ENCODE assay signal across 20 cellular contexts in genomic region chr2:232521098-232521497, GRCh38. TPM values are rescaled to one million over a fixed set of nuclear protein-coding genes. Genes with fewer than 3 reads are reported as not detected.
A peak's percentile ranks its signal among the peaks of the same experiment; 100 is the strongest.
DNase-seq lines count a peak whose midpoint lies in the region; ATAC-seq, FAIRE-seq and TF ChIP-seq lines count a peak whose summit lies in the region.
"Had no signal": no experiment of that assay in that cellular context is flagged by ENCODE, and none has a peak within 500 bp of the region (broad histone marks: within the 10 kb centered on the region; RNA-seq: fewer than 3 reads in every experiment).

No MANE protein-coding gene starts in this region.

- TF ChIP-seq CTCF in CD8-positive, alpha-beta T cell (IDR thresholded peaks at IDR 0.05) = no peak
- TF ChIP-seq CTCF in H1 (IDR thresholded peaks at IDR 0.05; ENCODE audit: control extremely low read depth in 1 of 3, insufficient read depth in 1 of 3, low read depth in 1 of 3, low read length in 3 of 3) = no peak

- no peak overlapping the region for H3K14ac ChIP-seq in H1 (ENCODE audit: insufficient read length)
- peak overlapping the region; percentile 4 for H3K14ac ChIP-seq in neuronal stem cell (ENCODE audit: low read length)

- TF ChIP-seq EP300 in H1 (IDR thresholded peaks at IDR 0.05; ENCODE audit: borderline replicate concordance in 1 of 2, low read depth in 2 of 2, low read length in 2 of 2) = no peak

- peaks cover 25% of the 10 kb centered on the region for H3K27me3 ChIP-seq in CD8-positive, alpha-beta T cell (ENCODE audit: insufficient read depth, low read length)
- H3K27me3 ChIP-seq in H1 (replicated peaks in 1 of 4; ENCODE audit: control insufficient read depth in 3 of 4, extremely low read depth in 1 of 4, insufficient read depth in 3 of 4, low read length in 3 of 4) (peaks cover 19 to 43% (median 37%) of the 10 kb centered on the region in 4 experiments), neuronal stem cell (ENCODE audit: control insufficient read depth in 3 of 3, insufficient read depth in 3 of 3, low read depth in 1 of 3, low read length in 3 of 3) (peaks cover 17 to 79% (median 33%) of the 10 kb centered on the region in 3 experiments)

- H4K20me1 ChIP-seq in H1 (replicated peaks in 1 of 2; ENCODE audit: control insufficient read depth in 1 of 2, insufficient read depth in 2 of 2, low read length in 2 of 2) = peaks cover 3 to 4% of the 10 kb centered on the region in 2 experiments

- no peak for DNase-seq in CD8-positive, alpha-beta T cell
- DNase-seq in T-helper 17 cell = no peak
- no peak for DNase-seq in H1 (ENCODE audit: low read depth in 1 of 2, low spot score in 2 of 2)
- DNase-seq in neuronal stem cell (ENCODE audit: low spot score) = no peak
- no peak for DNase-seq in frontal cortex (ENCODE audit: low spot score in 2 of 2)
- no peak for DNase-seq in HuH-7 (ENCODE audit: low spot score)
- DNase-seq: BE2C; C1 segment of cervical spinal cord; Caco-2; CD4-positive, CD25-positive, alpha-beta regulatory T cell; GM23248; HFFc6 had no signal

- H2BK15ac ChIP-seq in H1 (ENCODE audit: low read length) (0 out of 2 replicates have a peak overlapping the region, but pooled peaks have one; percentile 31), neuronal stem cell (ENCODE audit: low read length) (no peak overlapping the region)

- H3K18ac ChIP-seq in H1 (ENCODE audit: extremely low read depth, low read length) (no peak overlapping the region), neuronal stem cell (ENCODE audit: low read length) (peak overlapping the region; percentile 12)

- TF ChIP-seq POLR2A in H1 (IDR thresholded peaks at IDR 0.05; ENCODE audit: control extremely low read depth in 1 of 2, low read depth in 2 of 2, low read length in 2 of 2) = no peak

- no peak overlapping the region for H3K27ac Mint-ChIP-seq in CD8-positive, alpha-beta T cell
- no peak overlapping the region for H3K27ac Mint-ChIP-seq in T-helper 17 cell
- H3K27ac Mint-ChIP-seq: CD4-positive, CD25-positive, alpha-beta regulatory T cell; HFFc6 had no signal

- no peak for ATAC-seq in CD8-positive, alpha-beta T cell
- ATAC-seq in T-helper 17 cell (no peak), GM21526 (IDR thresholded peaks at IDR 0.05; ENCODE audit: low FRiP score, unreplicated experiment) (no peak)

- peaks cover 44% of the 10 kb centered on the region for H3K27me3 Mint-ChIP-seq in CD8-positive, alpha-beta T cell (ENCODE audit: low read depth)
- H3K27me3 Mint-ChIP-seq in T-helper 17 cell = peaks cover 37% of the 10 kb centered on the region

- H3K9ac ChIP-seq in H1 (replicated peaks in 1 of 4; ENCODE audit: extremely low read depth in 1 of 4, low read depth in 3 of 4, low read length in 3 of 4) (no peak overlapping the region), neuronal stem cell (ENCODE audit: low read depth, low read length, poor library complexity) (peak overlapping the region; percentile 1)
- H3K9ac ChIP-seq: GM23248 had no signal

- H3K36me3 ChIP-seq in CD8-positive, alpha-beta T cell (ENCODE audit: insufficient read depth, low read length) = no peaks in the 10 kb centered on the region
- H3K36me3 ChIP-seq in H1 (ENCODE audit: control insufficient read depth in 2 of 4, insufficient read depth in 4 of 4, low read length in 3 of 4) = no peaks in the 10 kb centered on the region
- H3K36me3 ChIP-seq in neuronal stem cell (replicated peaks in 1 of 2; ENCODE audit: control insufficient read depth in 2 of 2, insufficient read depth in 2 of 2, low read length in 2 of 2) = no peaks in the 10 kb centered on the region
- H3K36me3 ChIP-seq: BE2C had no signal

- H2AFZ ChIP-seq in H1 (ENCODE audit: low read length) = no peak overlapping the region
- no peak overlapping the region for H2AFZ ChIP-seq in neuronal stem cell (ENCODE audit: low read length)
- H2AFZ ChIP-seq: GM23248 had no signal

- H4K8ac ChIP-seq in H1 (ENCODE audit: extremely low read depth, insufficient read depth, low read length) = no peak overlapping the region
- H4K8ac ChIP-seq in neuronal stem cell (ENCODE audit: low read depth, low read length) = no peak overlapping the region

- no peaks in the 10 kb centered on the region for H3K9me3 ChIP-seq in CD8-positive, alpha-beta T cell (ENCODE audit: low read length)
- H3K9me3 ChIP-seq in T-helper 17 cell (ENCODE audit: control insufficient read depth, low read length, poor library complexity, severe bottlenecking) (no peaks in the 10 kb centered on the region), H1 (ENCODE audit: insufficient read depth in 2 of 2, low read depth in 1 of 2, low read length in 1 of 2) (no peaks in the 10 kb centered on the region), neuronal stem cell (replicated peaks in 1 of 2; ENCODE audit: control insufficient read depth in 2 of 2, insufficient read depth in 1 of 2, low read depth in 1 of 2, low read length in 2 of 2) (no peaks in the 10 kb centered on the region)
- H3K9me3 ChIP-seq: BE2C, Caco-2 had no signal

- H2AK5ac ChIP-seq in H1 (ENCODE audit: low read depth, low read length) = no peak overlapping the region; the same call in 1 of the 2 replicates
- peak overlapping the region; percentile 2 for H2AK5ac ChIP-seq in neuronal stem cell (ENCODE audit: low read depth, low read length)

- TF ChIP-seq RAD21 in H1 (IDR thresholded peaks at IDR 0.05 in 1 of 2, conservative IDR thresholded peaks at IDR 0.05 in 1 of 2; ENCODE audit: low read depth in 2 of 2, low read length in 2 of 2) = no peak

- CTCF ChIA-PET in CD8-positive, alpha-beta T cell (lab: Charles Lee) = interaction anchor here (0.9 to 2.1 kb wide), 5 partner anchors 22 to 596 kb away, joined by 3 to 7 read pairs (median 4); no protein-coding TSS in a partner anchor
- CTCF ChIA-PET in H1 (lab: Charles Lee; ENCODE audit: partially characterized antibody) = interaction anchor here (0.6 to 10.6 kb wide), 42 partner anchors 10 to 928 kb away, joined by 3 to 176 read pairs (median 5); partner anchors contain the start of genes ALPI and CHRNG

- FAIRE-seq in H1 (lab: Jason Lieb, UNC) (no peak), frontal cortex (lab: Jason Lieb, UNC) (no peak)
- FAIRE-seq: D721Med, G401.6, GM12891, GM19239, H54 had no signal

- H3K23me2 ChIP-seq in H1 (ENCODE audit: low read depth, low read length) = peaks cover 10% of the 10 kb centered on the region; the same call in 1 of the 2 replicates

- no peaks in the 10 kb centered on the region for H3K9me3 Mint-ChIP-seq in CD8-positive, alpha-beta T cell
- H3K9me3 Mint-ChIP-seq: CD4-positive, CD25-positive, alpha-beta regulatory T cell; HFFc6 had no signal

- H3K79me1 ChIP-seq in H1 (ENCODE audit: low read depth, low read length) (no peaks in the 10 kb centered on the region), neuronal stem cell (ENCODE audit: low read depth, low read length) (peaks cover 2% of the 10 kb centered on the region)

- no peak overlapping the region for H3K56ac ChIP-seq in H1 (replicated peaks; ENCODE audit: insufficient read length, low read depth, low read length)

- H3K36me3 Mint-ChIP-seq in CD8-positive, alpha-beta T cell = no peaks in the 10 kb centered on the region
- H3K36me3 Mint-ChIP-seq in T-helper 17 cell (ENCODE audit: low read depth) = no peaks in the 10 kb centered on the region
- H3K36me3 Mint-ChIP-seq: CD4-positive, CD25-positive, alpha-beta regulatory T cell had no signal

- POLR2A ChIA-PET in CD8-positive, alpha-beta T cell (lab: Charles Lee) = no interaction called here
- POLR2A ChIA-PET in H1 (lab: Charles Lee; ENCODE audit: partially characterized antibody) = interaction anchor here (0.5 to 1.7 kb wide), 5 partner anchors 13 to 130 kb away, joined by 3 to 5 read pairs (median 4); partner anchors contain the start of genes EIF4E2 and TIGD1

- peak overlapping the region; percentile 11 for H3K4me3 Mint-ChIP-seq in CD8-positive, alpha-beta T cell
- peak overlapping the region; percentile 64 for H3K4me3 Mint-ChIP-seq in T-helper 17 cell
- H3K4me3 Mint-ChIP-seq: HFFc6 had no signal

- WGBS in H1 (ENCODE audit: extremely low coverage in 1 of 2, insufficient coverage in 1 of 2, insufficient read length in 1 of 2, insufficient replicate concordance in 2 of 2, low coverage in 1 of 2, low lambda C conversion rate in 2 of 2, missing lambda C conversion rate in 1 of 2), 2 experiments = 95% methylated on average over 14 of the region's 14 CpGs; no CpG with 5 or more reads in 1 of the 2 experiments
- WGBS in neuronal stem cell (ENCODE audit: extremely low coverage in 2 of 2, insufficient read length in 2 of 2, insufficient replicate concordance in 1 of 2), 2 donors = no CpG with 5 or more reads among the region's 14 CpGs

- H3K4me1 ChIP-seq in CD8-positive, alpha-beta T cell (ENCODE audit: insufficient read depth, low read length) = peaks cover 18% of the 10 kb centered on the region
- peaks cover 0 to 22% (median 8%) of the 10 kb centered on the region in 4 experiments; a peak in 6 of 7 replicates for H3K4me1 ChIP-seq in H1 (replicated peaks in 1 of 4; ENCODE audit: control insufficient read depth in 3 of 4, insufficient read depth in 4 of 4, low read length in 3 of 4)
- H3K4me1 ChIP-seq in neuronal stem cell (ENCODE audit: control insufficient read depth in 2 of 2, insufficient read depth in 1 of 2, low read depth in 1 of 2, low read length in 2 of 2) = peaks cover 6 to 10% of the 10 kb centered on the region in 2 donors

- H2BK5ac ChIP-seq in H1 (ENCODE audit: low read depth, low read length) (no peak overlapping the region), neuronal stem cell (ENCODE audit: low read length) (no peak overlapping the region)

- no peaks in the 10 kb centered on the region for H3K79me2 ChIP-seq in H1 (ENCODE audit: control insufficient read depth in 1 of 2, insufficient read depth in 2 of 2, low read length in 2 of 2)

- H3K4me2 ChIP-seq in H1 (ENCODE audit: insufficient read depth in 1 of 2, low read depth in 2 of 2, low read length in 2 of 2) = no peak overlapping the region
- no peak overlapping the region for H3K4me2 ChIP-seq in neuronal stem cell (ENCODE audit: insufficient read depth, low read length, poor library complexity, severe bottlenecking)

- intact Hi-C loops in CD8-positive, alpha-beta T cell (cut with DNase I, micrococcal nuclease) = loop anchor here (5.0 kb wide), 2 partner anchors 614 to 669 kb away; no protein-coding TSS in a partner anchor

- no peak overlapping the region for H4K5ac ChIP-seq in H1 (ENCODE audit: insufficient read length, low read depth, low read length)

- peaks cover 9% of the 10 kb centered on the region for H3K4me1 Mint-ChIP-seq in CD8-positive, alpha-beta T cell (ENCODE audit: low read depth)
- peaks cover 4% of the 10 kb centered on the region for H3K4me1 Mint-ChIP-seq in T-helper 17 cell

- peak overlapping the region; percentile 87; the same call in 1 of the 2 replicates for H2BK12ac ChIP-seq in H1 (ENCODE audit: low read depth, low read length)
- H2BK12ac ChIP-seq in neuronal stem cell (ENCODE audit: low read length) = no peak overlapping the region

- no peak overlapping the region for H3K4me3 ChIP-seq in CD8-positive, alpha-beta T cell (ENCODE audit: low read depth, low read length)
- H3K4me3 ChIP-seq in H1 (ENCODE audit: extremely low read depth in 1 of 4, insufficient read depth in 2 of 4, low read depth in 3 of 4, low read length in 4 of 4) = no peak overlapping the region
- H3K4me3 ChIP-seq in neuronal stem cell (ENCODE audit: low read length in 2 of 2) = no peak overlapping the region
- H3K4me3 ChIP-seq: GM23248 had no signal

- H4K91ac ChIP-seq in H1 (replicated peaks; ENCODE audit: insufficient read length, low read length) (no peak overlapping the region), neuronal stem cell (ENCODE audit: low read depth, low read length, poor library complexity) (no peak overlapping the region)

- no peak overlapping the region for H3K4ac ChIP-seq in H1 (replicated peaks; ENCODE audit: insufficient read length, low read depth, low read length)
- no peak overlapping the region for H3K4ac ChIP-seq in neuronal stem cell (ENCODE audit: low read length)

- H2BK120ac ChIP-seq in H1 (replicated peaks; ENCODE audit: low read depth, low read length) (no peak overlapping the region), neuronal stem cell (ENCODE audit: low read depth, low read length) (no peak overlapping the region)

- H3K27ac ChIP-seq in CD8-positive, alpha-beta T cell (ENCODE audit: low read depth, low read length) = no peak overlapping the region
- no peak overlapping the region for H3K27ac ChIP-seq in H1 (ENCODE audit: low read depth, low read length)
- H3K27ac ChIP-seq in neuronal stem cell (replicated peaks; ENCODE audit: low read length) = no peak overlapping the region
- H3K27ac ChIP-seq: GM23248 had no signal

- no peak overlapping the region for H2BK20ac ChIP-seq in H1 (ENCODE audit: low read length)

- no peak overlapping the region for H3K23ac ChIP-seq in H1 (ENCODE audit: insufficient read length)
- no peak overlapping the region for H3K23ac ChIP-seq in neuronal stem cell (ENCODE audit: low read depth, low read length, poor library complexity)

RNA-seq across cellular contexts. Expression of gene PRSS56, which starts 0.9 kb away (rescaled TPM):
- not detected for total RNA-seq in CD8-positive, alpha-beta T cell
- total RNA-seq in T-helper 17 cell (not detected), frontal cortex (under 0.01 TPM)
- not detected in 2 replicates for total RNA-seq in H1 (2021; fragmentation: NEBNext Ultra II Directional; extraction: Animal tissue kit (Norgen Biotek cat#: 25700))
- 0.03 and 0.11 TPM in 2 replicates for polyA plus RNA-seq in H1 (2011; rRNA removed)
- polyA plus RNA-seq in H1 (2011; cell fraction: cytosol; rRNA removed) = 0.09 TPM
- polyA plus RNA-seq in H1 (2011; cell fraction: nucleus; rRNA removed) = 0.14 TPM
- polyA plus RNA-seq in H1 (2012, experiment 1 of 2) = 0.17 TPM in 1 of 4 replicates, not detected in the others
- not detected for polyA plus RNA-seq in H1 (2012, experiment 2 of 2)
- polyA plus RNA-seq in H1 (2013, experiment 1 of 2) = not detected
- not detected for polyA plus RNA-seq in H1 (2013, experiment 2 of 2)
- polyA minus RNA-seq in H1 (2011; rRNA and poly(A)+ RNA removed) = not detected in 2 replicates
- not detected for polyA minus RNA-seq in H1 (2011; cell fraction: cytosol; rRNA and poly(A)+ RNA removed)
- polyA minus RNA-seq in H1 (2011; cell fraction: nucleus; rRNA and poly(A)+ RNA removed) = not detected
- polyA plus RNA-seq in neuronal stem cell (2013, experiment 1 of 2) = not detected
- polyA plus RNA-seq in neuronal stem cell (2013, experiment 2 of 2) = not detected
- total RNA-seq: A172; Caco-2; CD4-positive, CD25-positive, alpha-beta regulatory T cell; GM23248; HFFc6; HT-29 had no signal
- polyA plus RNA-seq: CD4-positive, CD25-positive, alpha-beta regulatory T cell; GM23248 had no signal

RNA-seq across cellular contexts. Expression of gene CHRND, which starts 4.9 kb away (rescaled TPM):
- total RNA-seq in CD8-positive, alpha-beta T cell = not detected
- total RNA-seq in T-helper 17 cell = not detected
- total RNA-seq in H1 (2021; fragmentation: NEBNext Ultra II Directional; extraction: Animal tissue kit (Norgen Biotek cat#: 25700)) = not detected in 2 replicates
- 0.11 and 0.24 TPM in 2 replicates for polyA plus RNA-seq in H1 (2011; rRNA removed)
- 0.21 TPM for polyA plus RNA-seq in H1 (2011; cell fraction: cytosol; rRNA removed)
- 0.40 TPM for polyA plus RNA-seq in H1 (2011; cell fraction: nucleus; rRNA removed)
- polyA plus RNA-seq in H1 (2012, experiment 1 of 2) = 0.09 to 0.27 TPM (median 0.13 TPM) in 3 of 4 replicates, not detected in the other
- 0.35 TPM for polyA plus RNA-seq in H1 (2012, experiment 2 of 2)
- polyA plus RNA-seq in H1 (2013, experiment 1 of 2) = 0.12 TPM
- 0.11 TPM for polyA plus RNA-seq in H1 (2013, experiment 2 of 2)
- 0.06 TPM in 1 of 2 replicates, not detected in the other for polyA minus RNA-seq in H1 (2011; rRNA and poly(A)+ RNA removed)
- not detected for polyA minus RNA-seq in H1 (2011; cell fraction: cytosol; rRNA and poly(A)+ RNA removed)
- polyA minus RNA-seq in H1 (2011; cell fraction: nucleus; rRNA and poly(A)+ RNA removed) = not detected
- polyA plus RNA-seq in neuronal stem cell (2013, experiment 1 of 2) = 0.18 TPM
- 0.14 TPM for polyA plus RNA-seq in neuronal stem cell (2013, experiment 2 of 2)
- not detected for total RNA-seq in frontal cortex
- total RNA-seq: A172; Caco-2; CD4-positive, CD25-positive, alpha-beta regulatory T cell; GM23248; HFFc6; HT-29 had no signal
- polyA plus RNA-seq: CD4-positive, CD25-positive, alpha-beta regulatory T cell; GM23248 had no signal

RNA-seq across cellular contexts. Expression of gene CHRNG, which starts 18.4 kb away (rescaled TPM):
- not detected for total RNA-seq in CD8-positive, alpha-beta T cell
- total RNA-seq in T-helper 17 cell (not detected), frontal cortex (not detected)
- not detected in 2 replicates for total RNA-seq in H1 (2021; fragmentation: NEBNext Ultra II Directional; extraction: Animal tissue kit (Norgen Biotek cat#: 25700))
- polyA plus RNA-seq in H1 (2011; rRNA removed) = 0.05 TPM in 2 replicates
- polyA plus RNA-seq in H1 (2011; cell fraction: cytosol; rRNA removed) = 0.08 TPM
- polyA plus RNA-seq in H1 (2011; cell fraction: nucleus; rRNA removed) = 0.14 TPM
- 0.09 to 0.12 TPM in 2 of 4 replicates, not detected in the others for polyA plus RNA-seq in H1 (2012, experiment 1 of 2)
- not detected for polyA plus RNA-seq in H1 (2012, experiment 2 of 2)
- polyA plus RNA-seq in H1 (2013, experiment 1 of 2) = 0.02 TPM
- polyA plus RNA-seq in H1 (2013, experiment 2 of 2) = not detected
- not detected in 2 replicates for polyA minus RNA-seq in H1 (2011; rRNA and poly(A)+ RNA removed)
- not detected for polyA minus RNA-seq in H1 (2011; cell fraction: cytosol; rRNA and poly(A)+ RNA removed)
- not detected for polyA minus RNA-seq in H1 (2011; cell fraction: nucleus; rRNA and poly(A)+ RNA removed)
- polyA plus RNA-seq in neuronal stem cell (2013, experiment 1 of 2) = not detected
- polyA plus RNA-seq in neuronal stem cell (2013, experiment 2 of 2) = not detected
- total RNA-seq: A172; Caco-2; CD4-positive, CD25-positive, alpha-beta regulatory T cell; GM23248; HFFc6; HT-29 had no signal
- polyA plus RNA-seq: GM23248 had no signal

RNA-seq across cellular contexts. Expression of gene TIGD1, which starts 29.3 kb away (rescaled TPM):
- 10 to 100 TPM; 16.5 to 17.2 TPM for total RNA-seq in CD8-positive, alpha-beta T cell
- total RNA-seq in T-helper 17 cell (10 to 100 TPM; 14.6 to 17.2 TPM), frontal cortex (10.6 TPM)
- 7.9 and 8.3 TPM in 2 replicates for total RNA-seq in H1 (2021; fragmentation: NEBNext Ultra II Directional; extraction: Animal tissue kit (Norgen Biotek cat#: 25700))
- 4.2 and 4.7 TPM in 2 replicates for polyA plus RNA-seq in H1 (2011; rRNA removed)
- polyA plus RNA-seq in H1 (2011; cell fraction: cytosol; rRNA removed) = 6.3 TPM
- polyA plus RNA-seq in H1 (2011; cell fraction: nucleus; rRNA removed) = 7.5 TPM
- 4.8 to 7.0 TPM (median 5.5 TPM) in 4 replicates for polyA plus RNA-seq in H1 (2012, experiment 1 of 2)
- 1.2 TPM for polyA plus RNA-seq in H1 (2012, experiment 2 of 2)
- 8.7 TPM for polyA plus RNA-seq in H1 (2013, experiment 1 of 2)
- polyA plus RNA-seq in H1 (2013, experiment 2 of 2) = 7.2 TPM
- 5.9 and 6.4 TPM in 2 replicates for polyA minus RNA-seq in H1 (2011; rRNA and poly(A)+ RNA removed)
- polyA minus RNA-seq in H1 (2011; cell fraction: cytosol; rRNA and poly(A)+ RNA removed) = 4.4 TPM
- polyA minus RNA-seq in H1 (2011; cell fraction: nucleus; rRNA and poly(A)+ RNA removed) = 25.9 TPM
- polyA plus RNA-seq in neuronal stem cell (2013, experiment 1 of 2) = 10.3 TPM
- 10.3 TPM for polyA plus RNA-seq in neuronal stem cell (2013, experiment 2 of 2)

RNA-seq across cellular contexts. Expression of gene EIF4E2, which starts 29.4 kb away (rescaled TPM):
- total RNA-seq in CD8-positive, alpha-beta T cell = 10 to 100 TPM; 53.8 to 55.2 TPM
- total RNA-seq in T-helper 17 cell = 10 to 100 TPM; 52.1 to 58.8 TPM
- 114 and 116 TPM in 2 replicates for total RNA-seq in H1 (2021; fragmentation: NEBNext Ultra II Directional; extraction: Animal tissue kit (Norgen Biotek cat#: 25700))
- 38.0 and 39.4 TPM in 2 replicates for polyA plus RNA-seq in H1 (2011; rRNA removed)
- 53.4 TPM for polyA plus RNA-seq in H1 (2011; cell fraction: cytosol; rRNA removed)
- polyA plus RNA-seq in H1 (2011; cell fraction: nucleus; rRNA removed) = 49.3 TPM
- 113 to 126 TPM (median 115 TPM) in 4 replicates for polyA plus RNA-seq in H1 (2012, experiment 1 of 2)
- polyA plus RNA-seq in H1 (2012, experiment 2 of 2) = 73.3 TPM
- 56.9 TPM for polyA plus RNA-seq in H1 (2013, experiment 1 of 2)
- polyA plus RNA-seq in H1 (2013, experiment 2 of 2) = 59.0 TPM
- 40.4 and 45.9 TPM in 2 replicates for polyA minus RNA-seq in H1 (2011; rRNA and poly(A)+ RNA removed)
- polyA minus RNA-seq in H1 (2011; cell fraction: cytosol; rRNA and poly(A)+ RNA removed) = 27.6 TPM
- 36.0 TPM for polyA minus RNA-seq in H1 (2011; cell fraction: nucleus; rRNA and poly(A)+ RNA removed)
- polyA plus RNA-seq in neuronal stem cell (2013, experiment 1 of 2) = 57.9 TPM
- polyA plus RNA-seq in neuronal stem cell (2013, experiment 2 of 2) = 58.5 TPM
- total RNA-seq in frontal cortex = 38.3 TPM
